8 cellular contexts compared by ENCODE assay signal in the genomic region with DNA sequence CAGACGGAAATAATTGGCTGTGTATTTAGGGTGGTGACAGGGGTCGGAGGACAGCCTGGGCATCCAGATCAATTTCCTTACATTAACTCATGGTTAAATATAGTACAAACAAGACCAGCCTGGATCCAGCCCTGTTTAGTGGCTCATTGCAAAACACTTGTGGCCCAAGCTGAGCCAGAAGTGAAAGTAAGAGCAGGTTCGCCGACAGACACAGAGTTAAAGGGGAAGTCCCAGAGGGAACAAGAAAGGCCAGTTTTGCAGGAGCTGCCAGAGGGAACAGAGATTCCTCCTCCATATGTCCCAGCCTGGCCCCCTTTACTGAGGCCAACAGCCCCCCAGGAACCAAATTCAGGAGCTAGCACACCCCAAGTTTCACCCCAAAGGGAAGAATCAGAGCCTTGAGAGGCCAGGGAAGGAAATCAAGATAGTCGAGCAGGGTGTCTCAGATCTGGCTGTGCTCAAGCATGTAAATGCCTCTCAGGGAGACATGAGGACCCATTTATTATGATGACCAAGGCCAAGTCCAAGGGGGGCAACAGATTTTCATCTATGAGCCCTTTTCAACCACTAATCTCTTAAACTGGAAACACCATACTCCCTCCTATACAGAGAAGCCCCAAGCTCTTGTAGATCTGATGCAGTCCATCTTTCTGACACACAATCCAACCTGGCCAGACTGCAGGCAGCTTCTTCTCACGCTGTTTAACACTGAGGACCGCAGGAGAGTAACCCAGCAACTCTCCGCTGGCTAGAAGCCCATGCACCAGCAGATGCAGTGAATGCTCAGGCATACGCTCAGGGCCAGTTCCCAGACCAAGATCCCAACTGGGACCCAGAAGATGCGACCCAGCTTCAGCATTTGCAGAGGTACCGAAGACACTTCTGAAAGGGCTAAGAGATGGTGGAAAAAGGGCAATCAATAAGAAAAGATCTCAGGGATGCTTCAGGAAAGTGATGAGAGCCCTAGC. TPM values are rescaled to one million over a fixed set of nuclear protein-coding genes. Genes with fewer than 3 reads are reported as not detected.
DNase-seq lines count a peak whose midpoint lies in the region; ATAC-seq and TF ChIP-seq lines count a peak whose summit lies in the region.

No MANE protein-coding gene starts in this region.

- no peak for DNase-seq in activated CD4-positive, CD25-positive, alpha-beta regulatory T cell treated with anti-CD3 and anti-CD28 coated beads, Interleukin-2, amount 50 U/mL, for 72 hours
- peak; percentile 65 for DNase-seq in NCI-H510A treated with DMSO at 0.1 percent for 48 hours (lab: John Stamatoyannopoulos, UW)
- peak; percentile 49 for DNase-seq in astrocyte of the spinal cord (ENCODE audit: low read depth, low spot score)
- DNase-seq in stomach = peak; percentile 80
- DNase-seq in RKO (ENCODE audit: low spot score) = no peak

- H3K9ac ChIP-seq in liver (ENCODE audit: low read depth in 1 of 2, low read length in 2 of 2) = no peak overlapping the region

- peak in 1 of 2 donors; percentile 41 for TF ChIP-seq RAD21 in liver (IDR thresholded peaks at IDR 0.05)

- H3K9me3 ChIP-seq in liver (ENCODE audit: control insufficient read depth in 4 of 4, low read length in 3 of 4) (no peaks in the 10 kb centered on the region), stomach (no peaks in the 10 kb centered on the region)

- H3K27me3 ChIP-seq in liver (ENCODE audit: control insufficient read depth in 4 of 4, insufficient read depth in 4 of 4, low read length in 3 of 4) (no peaks in the 10 kb centered on the region), stomach (no peaks in the 10 kb centered on the region)

- H3K4me3 ChIP-seq in astrocyte of the spinal cord (ENCODE audit: low read depth, low read length) (no peak overlapping the region), liver (ENCODE audit: low read depth in 1 of 3, low read length in 3 of 3) (peak overlapping the region in 1 of 3 donors; percentile 5), stomach (peak overlapping the region; percentile 26 to 32 (median 30))

- TF ChIP-seq CTCF in astrocyte of the spinal cord (IDR thresholded peaks at IDR 0.05; ENCODE audit: low read depth, low read length) (no peak), liver (IDR thresholded peaks at IDR 0.05; ENCODE audit: low read depth, low read length, missing input control) (no peak), stomach (IDR thresholded peaks at IDR 0.05) (no peak)

- intact Hi-C loops in stomach (cut with DNase I; ENCODE audit: low total_unique reads) = no loop called here

- 48% methylated on average over 11 of the region's 11 CpGs for WGBS in liver
- WGBS in stomach, 5 donors = 37 to 44% (median 38%) methylated on average over 11 of the region's 11 CpGs

- no peak for TF ChIP-seq POLR2A in stomach (IDR thresholded peaks at IDR 0.05)

- H3K4me1 ChIP-seq in liver (ENCODE audit: control insufficient read depth in 4 of 4, insufficient read depth in 4 of 4, low read length in 3 of 4) = peaks cover 0 to 18% (median 10%) of the 10 kb centered on the region in 4 donors
- H3K4me1 ChIP-seq in stomach = peaks cover 16 to 38% (median 23%) of the 10 kb centered on the region in 4 donors

- no peaks in the 10 kb centered on the region for H3K36me3 ChIP-seq in liver (ENCODE audit: control insufficient read depth in 4 of 4, insufficient read depth in 3 of 4, low read depth in 1 of 4, low read length in 3 of 4)
- H3K36me3 ChIP-seq in stomach = no peaks in the 10 kb centered on the region

- in situ Hi-C loops in astrocyte of the spinal cord (cut with HindIII; ENCODE audit: low sequenced_read_pairs) = no loop called here

- ATAC-seq in activated CD4-positive, CD25-positive, alpha-beta regulatory T cell treated with anti-CD3 and anti-CD28 coated beads, Interleukin-2, amount 50 U/mL, for 24 hours = peak; percentile 74 to 84
- ATAC-seq in HG02642 (IDR thresholded peaks at IDR 0.05; ENCODE audit: poor library complexity, unreplicated experiment) = peak; percentile 75

- H3K27ac ChIP-seq in liver (ENCODE audit: low read depth in 1 of 2, low read length in 2 of 2) (no peak overlapping the region), stomach (peak overlapping the region; percentile 16 to 81 (median 67))

- no peak for TF ChIP-seq EP300 in stomach (IDR thresholded peaks at IDR 0.05)

TF ChIP-seq in liver, 16 proteins besides CTCF, POLR2A, EP300 and RAD21:
- TF ChIP-seq NR2F2 (IDR thresholded peaks at IDR 0.05) = no peak
- no peak for TF ChIP-seq YY1 (IDR thresholded peaks at IDR 0.05)
- TF ChIP-seq RXRA (IDR thresholded peaks at IDR 0.05) = peak in 1 of 2 donors; percentile 26
- TF ChIP-seq EGR1 (IDR thresholded peaks at IDR 0.05; ENCODE audit: low read depth in 2 of 2) = no peak
- peak; percentile 40 for TF ChIP-seq SP1 (IDR thresholded peaks at IDR 0.05)

RNA-seq across cellular contexts. Expression of gene ADCK2, which starts 15.9 kb away (rescaled TPM):
- 10 to 100 TPM; 12.6 to 15.4 TPM for total RNA-seq in liver
- polyA plus RNA-seq in liver = 1 to 10 TPM; 3.2 to 9.6 TPM
- 10 to 100 TPM in 4 of 5 donors, 1 to 10 TPM in 1; 2.7 to 62.3 (median 22.0) TPM for total RNA-seq in stomach
- 10 to 100 TPM in 2 of 3 donors, 1 to 10 TPM in 1; 8.7 to 20.9 (median 10.5) TPM for polyA plus RNA-seq in stomach

RNA-seq across cellular contexts. Expression of gene DENND2A, which starts 16.2 kb away (rescaled TPM):
- total RNA-seq in liver (1 to 10 TPM; 3.0 to 7.4 TPM), stomach (10 to 100 TPM in 1 of 5 donors, 1 to 10 TPM in 4; 4.1 to 17.8 (median 6.2) TPM)
- polyA plus RNA-seq in liver (1 to 10 TPM; 1.2 to 1.6 TPM), stomach (10 to 100 TPM in 1 of 3 donors, 1 to 10 TPM in 2; 1.8 to 11.5 (median 8.3) TPM)

RNA-seq across cellular contexts. Expression of gene NDUFB2, which starts 39.7 kb away (rescaled TPM):
- total RNA-seq in liver = 10 to 100 TPM; 60.4 to 95.0 TPM
- 100 to 1,000 TPM; 206 to 435 TPM for polyA plus RNA-seq in liver
- total RNA-seq in stomach = 100 to 1,000 TPM in 1 of 5 donors, 10 to 100 TPM in 4; 25.2 to 104 (median 89.3) TPM
- 100 to 1,000 TPM; 311 to 608 (median 464) TPM for polyA plus RNA-seq in stomach

Comparison
In these comparisons a context has a peak if more than half of its experiments do, and no peak if none do; other contexts are left out.
1. DNase-seq: peak in NCI-H510A treated with DMSO at 0.1 percent for 48 hours (single experiment), astrocyte of the spinal cord (single experiment) and stomach (single experiment); none in activated CD4-positive, CD25-positive, alpha-beta regulatory T cell treated with anti-CD3 and anti-CD28 coated beads, Interleukin-2, amount 50 U/mL, for 72 hours (single experiment) and RKO (single experiment).
2. H3K27ac ChIP-seq: peak in stomach (5 of 5); none in liver (0 of 2).